13 cellular contexts compared by ENCODE assay signal in genomic region chr13:112991611-112992010, GRCh38.
"Had no signal": no experiment of that assay in that cellular context is flagged by ENCODE, and none has a peak within 500 bp of the region (broad histone marks: within the 10 kb centered on the region; RNA-seq: fewer than 3 reads in every experiment).

No MANE protein-coding gene starts in this region.

- H3K4me3 Mint-ChIP-seq: brain; dendritic cell treated with granulocyte-macrophage colony-stimulating factor and Interleukin-4, amounts not matched to agents 40 ng/mL and 50 ng/mL, for 4 days; effector memory CD8-positive, alpha-beta T cell; naive thymus-derived CD4-positive, alpha-beta T cell had no signal

- DNase-seq: activated effector memory CD4-positive, alpha-beta T cell treated with Interleukin-2 at 50 U/mL for 16 hours; activated T-cell treated with anti-CD3 and anti-CD28 coated beads, Interleukin-2, amount 50 U/mL, for 1 hour; amygdala; effector memory CD8-positive, alpha-beta T cell; gastrocnemius medialis; hippocampal formation; naive thymus-derived CD4-positive, alpha-beta T cell; posterior cingulate gyrus; thyroid gland; uterus had no signal

- H3K9me3 Mint-ChIP-seq: activated naive CD4-positive, alpha-beta T cell treated with anti-CD3 and anti-CD28 coated beads, Interleukin-2, amount 50 U/mL, for 72 hours; dendritic cell treated with granulocyte-macrophage colony-stimulating factor and Interleukin-4, amounts not matched to agents 40 ng/mL and 50 ng/mL, for 4 days; effector memory CD8-positive, alpha-beta T cell had no signal

- H3K27ac Mint-ChIP-seq: activated naive CD4-positive, alpha-beta T cell treated with anti-CD3 and anti-CD28 coated beads, Interleukin-2, amount 50 U/mL, for 72 hours; dendritic cell treated with granulocyte-macrophage colony-stimulating factor and Interleukin-4, amounts not matched to agents 40 ng/mL and 50 ng/mL, for 4 days; effector memory CD8-positive, alpha-beta T cell; naive thymus-derived CD4-positive, alpha-beta T cell had no signal

- H3K27me3 Mint-ChIP-seq: brain; naive thymus-derived CD4-positive, alpha-beta T cell had no signal
